1 cellular context compared by ENCODE assay signal in the genomic region with DNA sequence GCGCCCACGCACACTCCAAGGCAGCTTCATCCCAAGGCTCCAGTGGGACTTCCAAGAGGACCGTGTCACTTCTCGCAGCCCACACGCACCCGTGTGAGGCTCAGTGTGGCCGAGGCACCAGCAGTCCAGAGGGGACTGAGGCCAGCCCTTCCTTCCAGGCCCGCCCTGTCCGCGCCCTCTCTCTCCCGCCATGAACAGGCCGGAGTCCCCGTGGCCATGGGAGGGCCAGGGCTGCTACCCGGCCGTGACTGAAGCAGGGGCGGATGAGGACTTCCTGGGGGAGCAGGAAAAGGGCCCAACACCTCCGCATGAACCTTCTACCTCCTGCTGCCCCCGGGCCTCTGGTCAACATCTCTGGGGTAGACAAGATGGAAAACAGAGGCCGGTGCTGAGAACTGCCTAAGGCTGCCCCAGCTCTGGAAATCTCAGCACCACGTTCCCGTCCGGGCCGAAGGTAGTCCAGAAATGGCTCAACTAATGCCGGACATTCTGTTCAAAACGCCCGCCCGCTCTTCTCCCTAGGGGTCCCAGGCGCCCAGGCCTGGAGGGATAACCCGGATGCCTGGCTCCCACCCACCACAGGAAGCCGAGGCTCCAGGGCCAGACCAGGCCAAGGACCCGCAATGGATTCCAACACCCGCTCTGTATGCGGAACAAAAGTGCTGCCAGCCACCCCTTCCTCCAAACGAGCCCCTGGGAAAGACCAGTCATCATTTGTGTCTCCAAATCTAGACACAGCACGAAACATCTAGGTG.
TF ChIP-seq lines count a peak whose summit lies in the region.

No MANE protein-coding gene starts in this region.

TF ChIP-seq in H1, 55 proteins besides CTCF, POLR2A, EP300 and RAD21:
- TF ChIP-seq YY1 (IDR thresholded peaks at IDR 0.05; ENCODE audit: low read depth, low read length) (no peak), CTBP2 (IDR thresholded peaks at IDR 0.05; ENCODE audit: borderline replicate concordance, insufficient read depth, insufficient read length, low read length) (no peak), PHF8 (conservative IDR thresholded peaks at IDR 0.05; ENCODE audit: low read depth, low read length) (no peak), ASH2L (IDR thresholded peaks at IDR 0.05; ENCODE audit: low read length) (no peak), CEBPB (IDR thresholded peaks at IDR 0.05; ENCODE audit: low read depth, low read length) (no peak), GABPA (IDR thresholded peaks at IDR 0.05; ENCODE audit: borderline replicate concordance, insufficient read depth, low read length) (no peak), SP2 (IDR thresholded peaks at IDR 0.05; ENCODE audit: low read length) (no peak), EGR1 (IDR thresholded peaks at IDR 0.05; ENCODE audit: borderline replicate concordance, low read depth, low read length) (no peak)
